1 cellular context compared by ENCODE assay signal in the genomic region with DNA sequence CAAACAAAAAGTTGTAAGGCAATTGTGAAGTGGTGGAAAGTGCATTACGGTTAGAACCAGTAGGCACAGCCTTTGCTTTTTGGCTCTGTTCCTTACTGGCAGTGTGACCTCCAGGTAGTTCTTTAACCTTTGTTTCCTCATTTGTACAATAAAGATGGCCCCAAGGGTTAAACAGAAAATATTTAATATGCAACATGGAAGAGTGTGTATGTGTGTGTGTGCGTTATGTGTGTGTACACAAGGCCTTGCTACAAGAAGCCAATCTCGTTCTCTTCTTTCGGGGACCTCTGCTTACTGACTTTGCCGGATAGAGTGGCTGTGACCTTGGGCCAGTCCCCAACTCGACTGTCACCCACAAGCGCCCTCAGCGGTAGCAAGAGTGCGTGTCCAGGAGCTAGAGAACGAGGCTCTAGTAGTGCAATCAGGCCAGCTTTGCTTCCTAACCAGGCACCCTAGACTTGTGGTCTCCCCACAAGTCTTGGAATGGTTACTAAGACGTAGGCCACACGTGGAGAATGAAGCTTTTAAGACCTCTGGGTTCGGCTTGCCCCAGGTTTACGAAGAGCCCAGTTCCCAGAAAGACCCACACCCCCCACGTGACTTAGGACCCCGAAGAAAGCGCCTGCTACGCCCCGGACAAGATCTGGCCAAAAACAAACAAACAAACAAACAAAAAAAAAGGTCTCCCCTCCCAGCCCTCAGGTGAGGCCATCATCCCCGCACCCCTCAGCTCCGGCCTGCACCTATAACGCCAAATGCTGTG.
A peak's percentile ranks its signal among the peaks of the same experiment; 100 is the strongest.
TF ChIP-seq lines count a peak whose summit lies in the region.

No MANE protein-coding gene starts in this region.

TF ChIP-seq in K562, 482 proteins besides CTCF, POLR2A, EP300 and RAD21 (continued from another document and continues in another):
- TF ChIP-seq, protein P1, sequence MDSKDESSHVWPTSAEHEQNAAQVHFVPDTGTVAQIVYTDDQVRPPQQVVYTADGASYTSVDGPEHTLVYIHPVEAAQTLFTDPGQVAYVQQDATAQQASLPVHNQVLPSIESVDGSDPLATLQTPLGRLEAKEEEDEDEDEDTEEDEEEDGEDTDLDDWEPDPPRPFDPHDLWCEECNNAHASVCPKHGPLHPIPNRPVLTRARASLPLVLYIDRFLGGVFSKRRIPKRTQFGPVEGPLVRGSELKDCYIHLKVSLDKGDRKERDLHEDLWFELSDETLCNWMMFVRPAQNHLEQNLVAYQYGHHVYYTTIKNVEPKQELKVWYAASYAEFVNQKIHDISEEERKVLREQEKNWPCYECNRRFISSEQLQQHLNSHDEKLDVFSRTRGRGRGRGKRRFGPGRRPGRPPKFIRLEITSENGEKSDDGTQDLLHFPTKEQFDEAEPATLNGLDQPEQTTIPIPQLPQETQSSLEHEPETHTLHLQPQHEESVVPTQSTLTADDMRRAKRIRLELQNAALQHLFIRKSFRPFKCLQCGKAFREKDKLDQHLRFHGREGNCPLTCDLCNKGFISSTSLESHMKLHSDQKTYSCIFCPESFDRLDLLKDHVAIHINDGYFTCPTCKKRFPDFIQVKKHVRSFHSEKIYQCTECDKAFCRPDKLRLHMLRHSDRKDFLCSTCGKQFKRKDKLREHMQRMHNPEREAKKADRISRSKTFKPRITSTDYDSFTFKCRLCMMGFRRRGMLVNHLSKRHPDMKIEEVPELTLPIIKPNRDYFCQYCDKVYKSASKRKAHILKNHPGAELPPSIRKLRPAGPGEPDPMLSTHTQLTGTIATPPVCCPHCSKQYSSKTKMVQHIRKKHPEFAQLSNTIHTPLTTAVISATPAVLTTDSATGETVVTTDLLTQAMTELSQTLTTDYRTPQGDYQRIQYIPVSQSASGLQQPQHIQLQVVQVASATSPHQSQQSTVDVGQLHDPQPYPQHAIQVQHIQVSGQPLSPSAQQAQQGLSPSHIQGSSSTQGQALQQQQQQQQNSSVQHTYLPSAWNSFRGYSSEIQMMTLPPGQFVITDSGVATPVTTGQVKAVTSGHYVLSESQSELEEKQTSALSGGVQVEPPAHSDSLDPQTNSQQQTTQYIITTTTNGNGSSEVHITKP (IDR thresholded peaks at IDR 0.05; ENCODE audit: partially characterized antibody) = peak; percentile 16
- TF ChIP-seq PML (IDR thresholded peaks at IDR 0.05; ENCODE audit: low read length) (peak; percentile 16), PCBP2 (IDR thresholded peaks at IDR 0.05; ENCODE audit: low read depth, low read length, poor library complexity, severe bottlenecking) (no peak), TBL1XR1 (IDR thresholded peaks at IDR 0.05; ENCODE audit: low read length in 2 of 2) (peak in 1 of 2 experiments; percentile 16; a peak in 1 of 4 replicates), ZFP30 (CRISPR knock-in tag; IDR thresholded peaks at IDR 0.05; ENCODE audit: borderline replicate concordance) (no peak), GABPB2 (CRISPR knock-in tag; conservative IDR thresholded peaks at IDR 0.05) (no peak), CREM (IDR thresholded peaks at IDR 0.05; ENCODE audit: low read depth) (peak; percentile 56), TAL1 (IDR thresholded peaks at IDR 0.05) (no peak), ZZZ3 (IDR thresholded peaks at IDR 0.05) (no peak), POLR3G (IDR thresholded peaks at IDR 0.05; ENCODE audit: extremely low read depth, insufficient read length, insufficient replicate concordance) (no peak), ZNF146 (CRISPR knock-in tag; IDR thresholded peaks at IDR 0.05; ENCODE audit: unreplicated experiment) (no peak), MYBL2 (IDR thresholded peaks at IDR 0.05; ENCODE audit: low read depth) (no peak), MYBL2 (CRISPR knock-in tag; IDR thresholded peaks at IDR 0.05; ENCODE audit: borderline replicate concordance) (no peak), TBP (optimal IDR thresholded peaks at IDR 0.05; ENCODE audit: low read depth, low read length) (peak; percentile 55), EHMT2 (IDR thresholded peaks at IDR 0.05) (peak; percentile 69; the same call in 1 of the 2 replicates), ZSCAN29 (IDR thresholded peaks at IDR 0.05) (no peak)
- TF ChIP-seq, protein P2, sequence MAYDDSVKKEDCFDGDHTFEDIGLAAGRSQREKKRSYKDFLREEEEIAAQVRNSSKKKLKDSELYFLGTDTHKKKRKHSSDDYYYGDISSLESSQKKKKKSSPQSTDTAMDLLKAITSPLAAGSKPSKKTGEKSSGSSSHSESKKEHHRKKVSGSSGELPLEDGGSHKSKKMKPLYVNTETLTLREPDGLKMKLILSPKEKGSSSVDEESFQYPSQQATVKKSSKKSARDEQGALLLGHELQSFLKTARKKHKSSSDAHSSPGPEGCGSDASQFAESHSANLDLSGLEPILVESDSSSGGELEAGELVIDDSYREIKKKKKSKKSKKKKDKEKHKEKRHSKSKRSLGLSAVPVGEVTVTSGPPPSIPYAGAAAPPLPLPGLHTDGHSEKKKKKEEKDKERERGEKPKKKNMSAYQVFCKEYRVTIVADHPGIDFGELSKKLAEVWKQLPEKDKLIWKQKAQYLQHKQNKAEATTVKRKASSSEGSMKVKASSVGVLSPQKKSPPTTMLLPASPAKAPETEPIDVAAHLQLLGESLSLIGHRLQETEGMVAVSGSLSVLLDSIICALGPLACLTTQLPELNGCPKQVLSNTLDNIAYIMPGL (CRISPR knock-in tag; IDR thresholded peaks at IDR 0.05) = 0 out of 2 replicates have a peak, but pooled peaks have one; percentile 62
- TF ChIP-seq, protein P3, sequence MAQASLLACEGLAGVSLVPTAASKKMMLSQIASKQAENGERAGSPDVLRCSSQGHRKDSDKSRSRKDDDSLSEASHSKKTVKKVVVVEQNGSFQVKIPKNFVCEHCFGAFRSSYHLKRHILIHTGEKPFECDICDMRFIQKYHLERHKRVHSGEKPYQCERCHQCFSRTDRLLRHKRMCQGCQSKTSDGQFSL (CRISPR knock-in tag; IDR thresholded peaks at IDR 0.05) = peak; percentile 83
- TF ChIP-seq, protein P3 (tag; IDR thresholded peaks at IDR 0.05) = no peak
- TF ChIP-seq, protein P4, sequence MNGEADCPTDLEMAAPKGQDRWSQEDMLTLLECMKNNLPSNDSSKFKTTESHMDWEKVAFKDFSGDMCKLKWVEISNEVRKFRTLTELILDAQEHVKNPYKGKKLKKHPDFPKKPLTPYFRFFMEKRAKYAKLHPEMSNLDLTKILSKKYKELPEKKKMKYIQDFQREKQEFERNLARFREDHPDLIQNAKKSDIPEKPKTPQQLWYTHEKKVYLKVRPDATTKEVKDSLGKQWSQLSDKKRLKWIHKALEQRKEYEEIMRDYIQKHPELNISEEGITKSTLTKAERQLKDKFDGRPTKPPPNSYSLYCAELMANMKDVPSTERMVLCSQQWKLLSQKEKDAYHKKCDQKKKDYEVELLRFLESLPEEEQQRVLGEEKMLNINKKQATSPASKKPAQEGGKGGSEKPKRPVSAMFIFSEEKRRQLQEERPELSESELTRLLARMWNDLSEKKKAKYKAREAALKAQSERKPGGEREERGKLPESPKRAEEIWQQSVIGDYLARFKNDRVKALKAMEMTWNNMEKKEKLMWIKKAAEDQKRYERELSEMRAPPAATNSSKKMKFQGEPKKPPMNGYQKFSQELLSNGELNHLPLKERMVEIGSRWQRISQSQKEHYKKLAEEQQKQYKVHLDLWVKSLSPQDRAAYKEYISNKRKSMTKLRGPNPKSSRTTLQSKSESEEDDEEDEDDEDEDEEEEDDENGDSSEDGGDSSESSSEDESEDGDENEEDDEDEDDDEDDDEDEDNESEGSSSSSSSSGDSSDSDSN (IDR thresholded peaks at IDR 0.05; ENCODE audit: borderline replicate concordance in 1 of 2, low read depth in 2 of 2, low read length in 2 of 2) = peak in 1 of 2 experiments; percentile 75; a peak in 1 of 4 replicates
- TF ChIP-seq, protein P5, sequence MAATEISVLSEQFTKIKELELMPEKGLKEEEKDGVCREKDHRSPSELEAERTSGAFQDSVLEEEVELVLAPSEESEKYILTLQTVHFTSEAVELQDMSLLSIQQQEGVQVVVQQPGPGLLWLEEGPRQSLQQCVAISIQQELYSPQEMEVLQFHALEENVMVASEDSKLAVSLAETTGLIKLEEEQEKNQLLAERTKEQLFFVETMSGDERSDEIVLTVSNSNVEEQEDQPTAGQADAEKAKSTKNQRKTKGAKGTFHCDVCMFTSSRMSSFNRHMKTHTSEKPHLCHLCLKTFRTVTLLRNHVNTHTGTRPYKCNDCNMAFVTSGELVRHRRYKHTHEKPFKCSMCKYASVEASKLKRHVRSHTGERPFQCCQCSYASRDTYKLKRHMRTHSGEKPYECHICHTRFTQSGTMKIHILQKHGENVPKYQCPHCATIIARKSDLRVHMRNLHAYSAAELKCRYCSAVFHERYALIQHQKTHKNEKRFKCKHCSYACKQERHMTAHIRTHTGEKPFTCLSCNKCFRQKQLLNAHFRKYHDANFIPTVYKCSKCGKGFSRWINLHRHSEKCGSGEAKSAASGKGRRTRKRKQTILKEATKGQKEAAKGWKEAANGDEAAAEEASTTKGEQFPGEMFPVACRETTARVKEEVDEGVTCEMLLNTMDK (IDR thresholded peaks at IDR 0.05; ENCODE audit: borderline replicate concordance, insufficient read depth, low read depth, low read length, poor library complexity, severe bottlenecking) = peak; percentile 70
- TF ChIP-seq, protein P6, sequence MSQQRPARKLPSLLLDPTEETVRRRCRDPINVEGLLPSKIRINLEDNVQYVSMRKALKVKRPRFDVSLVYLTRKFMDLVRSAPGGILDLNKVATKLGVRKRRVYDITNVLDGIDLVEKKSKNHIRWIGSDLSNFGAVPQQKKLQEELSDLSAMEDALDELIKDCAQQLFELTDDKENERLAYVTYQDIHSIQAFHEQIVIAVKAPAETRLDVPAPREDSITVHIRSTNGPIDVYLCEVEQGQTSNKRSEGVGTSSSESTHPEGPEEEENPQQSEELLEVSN (IDR thresholded peaks at IDR 0.05; ENCODE audit: borderline replicate concordance in 1 of 2, extremely low read depth in 1 of 2, insufficient read depth in 1 of 2, insufficient read length in 1 of 2, low read depth in 1 of 2, low read length in 1 of 2, poor library complexity in 1 of 2, severe bottlenecking in 1 of 2) = peak in 1 of 2 experiments; percentile 49
- TF ChIP-seq, protein P7, sequence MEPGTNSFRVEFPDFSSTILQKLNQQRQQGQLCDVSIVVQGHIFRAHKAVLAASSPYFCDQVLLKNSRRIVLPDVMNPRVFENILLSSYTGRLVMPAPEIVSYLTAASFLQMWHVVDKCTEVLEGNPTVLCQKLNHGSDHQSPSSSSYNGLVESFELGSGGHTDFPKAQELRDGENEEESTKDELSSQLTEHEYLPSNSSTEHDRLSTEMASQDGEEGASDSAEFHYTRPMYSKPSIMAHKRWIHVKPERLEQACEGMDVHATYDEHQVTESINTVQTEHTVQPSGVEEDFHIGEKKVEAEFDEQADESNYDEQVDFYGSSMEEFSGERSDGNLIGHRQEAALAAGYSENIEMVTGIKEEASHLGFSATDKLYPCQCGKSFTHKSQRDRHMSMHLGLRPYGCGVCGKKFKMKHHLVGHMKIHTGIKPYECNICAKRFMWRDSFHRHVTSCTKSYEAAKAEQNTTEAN (CRISPR knock-in tag; IDR thresholded peaks at IDR 0.05) = no peak
- TF ChIP-seq, protein P8, sequence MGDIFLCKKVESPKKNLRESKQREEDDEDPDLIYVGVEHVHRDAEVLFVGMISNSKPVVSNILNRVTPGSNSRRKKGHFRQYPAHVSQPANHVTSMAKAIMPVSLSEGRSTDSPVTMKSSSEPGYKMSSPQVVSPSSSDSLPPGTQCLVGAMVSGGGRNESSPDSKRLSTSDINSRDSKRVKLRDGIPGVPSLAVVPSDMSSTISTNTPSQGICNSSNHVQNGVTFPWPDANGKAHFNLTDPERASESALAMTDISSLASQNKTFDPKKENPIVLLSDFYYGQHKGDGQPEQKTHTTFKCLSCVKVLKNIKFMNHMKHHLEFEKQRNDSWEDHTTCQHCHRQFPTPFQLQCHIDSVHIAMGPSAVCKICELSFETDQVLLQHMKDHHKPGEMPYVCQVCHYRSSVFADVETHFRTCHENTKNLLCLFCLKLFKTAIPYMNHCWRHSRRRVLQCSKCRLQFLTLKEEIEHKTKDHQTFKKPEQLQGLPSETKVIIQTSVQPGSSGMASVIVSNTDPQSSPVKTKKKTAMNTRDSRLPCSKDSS (IDR thresholded peaks at IDR 0.05; ENCODE audit: low read depth, partially characterized antibody) = no peak
- TF ChIP-seq, protein P9, sequence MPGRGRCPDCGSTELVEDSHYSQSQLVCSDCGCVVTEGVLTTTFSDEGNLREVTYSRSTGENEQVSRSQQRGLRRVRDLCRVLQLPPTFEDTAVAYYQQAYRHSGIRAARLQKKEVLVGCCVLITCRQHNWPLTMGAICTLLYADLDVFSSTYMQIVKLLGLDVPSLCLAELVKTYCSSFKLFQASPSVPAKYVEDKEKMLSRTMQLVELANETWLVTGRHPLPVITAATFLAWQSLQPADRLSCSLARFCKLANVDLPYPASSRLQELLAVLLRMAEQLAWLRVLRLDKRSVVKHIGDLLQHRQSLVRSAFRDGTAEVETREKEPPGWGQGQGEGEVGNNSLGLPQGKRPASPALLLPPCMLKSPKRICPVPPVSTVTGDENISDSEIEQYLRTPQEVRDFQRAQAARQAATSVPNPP (IDR thresholded peaks at IDR 0.05; ENCODE audit: borderline replicate concordance, insufficient read depth, insufficient read length) = no peak
